In genomic region chr11:67507891-67508485, GRCh38 we compare ENCODE assay signal across 1 cellular context.
TF ChIP-seq lines count a peak whose summit lies in the region.

A gene with protein sequence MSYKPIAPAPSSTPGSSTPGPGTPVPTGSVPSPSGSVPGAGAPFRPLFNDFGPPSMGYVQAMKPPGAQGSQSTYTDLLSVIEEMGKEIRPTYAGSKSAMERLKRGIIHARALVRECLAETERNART (minus strand): TSS chr11:67508162. CDS start chr11:67508082, 80 bp downstream.

TF ChIP-seq in WTC11, 78 proteins besides CTCF, POLR2A, EP300 and RAD21 (continued from another document):
- TF ChIP-seq ZNF425 (CRISPR knock-in tag; conservative IDR thresholded peaks at IDR 0.05) (no peak), OVOL2 (CRISPR knock-in tag; IDR thresholded peaks at IDR 0.05; ENCODE audit: borderline replicate concordance) (no peak), IRF1 (CRISPR knock-in tag; IDR thresholded peaks at IDR 0.05) (no peak), ELF4 (CRISPR knock-in tag; IDR thresholded peaks at IDR 0.05; ENCODE audit: low read depth) (no peak), FOXP1 (CRISPR knock-in tag; IDR thresholded peaks at IDR 0.05; ENCODE audit: borderline replicate concordance) (no peak), ZNF416 (CRISPR knock-in tag; IDR thresholded peaks at IDR 0.05) (no peak), CREB1 (CRISPR knock-in tag; IDR thresholded peaks at IDR 0.05) (no peak), ZNF423 (CRISPR knock-in tag; IDR thresholded peaks at IDR 0.05) (peak; percentile 71), ETV6 (CRISPR knock-in tag; IDR thresholded peaks at IDR 0.05) (no peak; the same call in none of the 2 replicates), GTF2I (CRISPR knock-in tag; conservative IDR thresholded peaks at IDR 0.05) (peak; percentile 100), ERG (CRISPR knock-in tag; IDR thresholded peaks at IDR 0.05) (no peak), ZNF281 (CRISPR knock-in tag; IDR thresholded peaks at IDR 0.05) (no peak), FOXK1 (CRISPR knock-in tag; IDR thresholded peaks at IDR 0.05) (peak; percentile 69), TEAD4 (CRISPR knock-in tag; IDR thresholded peaks at IDR 0.05) (no peak), RORB (CRISPR knock-in tag; IDR thresholded peaks at IDR 0.05) (0 out of 2 replicates have a peak, but pooled peaks have one; percentile 33), JUN (CRISPR knock-in tag; IDR thresholded peaks at IDR 0.05) (no peak)
- TF ChIP-seq, protein P1, sequence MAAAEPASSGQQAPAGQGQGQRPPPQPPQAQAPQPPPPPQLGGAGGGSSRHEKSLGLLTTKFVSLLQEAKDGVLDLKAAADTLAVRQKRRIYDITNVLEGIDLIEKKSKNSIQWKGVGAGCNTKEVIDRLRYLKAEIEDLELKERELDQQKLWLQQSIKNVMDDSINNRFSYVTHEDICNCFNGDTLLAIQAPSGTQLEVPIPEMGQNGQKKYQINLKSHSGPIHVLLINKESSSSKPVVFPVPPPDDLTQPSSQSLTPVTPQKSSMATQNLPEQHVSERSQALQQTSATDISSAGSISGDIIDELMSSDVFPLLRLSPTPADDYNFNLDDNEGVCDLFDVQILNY (CRISPR knock-in tag; IDR thresholded peaks at IDR 0.05) = no peak
- TF ChIP-seq, protein P2, sequence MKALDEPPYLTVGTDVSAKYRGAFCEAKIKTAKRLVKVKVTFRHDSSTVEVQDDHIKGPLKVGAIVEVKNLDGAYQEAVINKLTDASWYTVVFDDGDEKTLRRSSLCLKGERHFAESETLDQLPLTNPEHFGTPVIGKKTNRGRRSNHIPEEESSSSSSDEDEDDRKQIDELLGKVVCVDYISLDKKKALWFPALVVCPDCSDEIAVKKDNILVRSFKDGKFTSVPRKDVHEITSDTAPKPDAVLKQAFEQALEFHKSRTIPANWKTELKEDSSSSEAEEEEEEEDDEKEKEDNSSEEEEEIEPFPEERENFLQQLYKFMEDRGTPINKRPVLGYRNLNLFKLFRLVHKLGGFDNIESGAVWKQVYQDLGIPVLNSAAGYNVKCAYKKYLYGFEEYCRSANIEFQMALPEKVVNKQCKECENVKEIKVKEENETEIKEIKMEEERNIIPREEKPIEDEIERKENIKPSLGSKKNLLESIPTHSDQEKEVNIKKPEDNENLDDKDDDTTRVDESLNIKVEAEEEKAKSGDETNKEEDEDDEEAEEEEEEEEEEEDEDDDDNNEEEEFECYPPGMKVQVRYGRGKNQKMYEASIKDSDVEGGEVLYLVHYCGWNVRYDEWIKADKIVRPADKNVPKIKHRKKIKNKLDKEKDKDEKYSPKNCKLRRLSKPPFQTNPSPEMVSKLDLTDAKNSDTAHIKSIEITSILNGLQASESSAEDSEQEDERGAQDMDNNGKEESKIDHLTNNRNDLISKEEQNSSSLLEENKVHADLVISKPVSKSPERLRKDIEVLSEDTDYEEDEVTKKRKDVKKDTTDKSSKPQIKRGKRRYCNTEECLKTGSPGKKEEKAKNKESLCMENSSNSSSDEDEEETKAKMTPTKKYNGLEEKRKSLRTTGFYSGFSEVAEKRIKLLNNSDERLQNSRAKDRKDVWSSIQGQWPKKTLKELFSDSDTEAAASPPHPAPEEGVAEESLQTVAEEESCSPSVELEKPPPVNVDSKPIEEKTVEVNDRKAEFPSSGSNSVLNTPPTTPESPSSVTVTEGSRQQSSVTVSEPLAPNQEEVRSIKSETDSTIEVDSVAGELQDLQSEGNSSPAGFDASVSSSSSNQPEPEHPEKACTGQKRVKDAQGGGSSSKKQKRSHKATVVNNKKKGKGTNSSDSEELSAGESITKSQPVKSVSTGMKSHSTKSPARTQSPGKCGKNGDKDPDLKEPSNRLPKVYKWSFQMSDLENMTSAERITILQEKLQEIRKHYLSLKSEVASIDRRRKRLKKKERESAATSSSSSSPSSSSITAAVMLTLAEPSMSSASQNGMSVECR (CRISPR knock-in tag; IDR thresholded peaks at IDR 0.05; ENCODE audit: borderline replicate concordance) = no peak
- TF ChIP-seq, protein P3, sequence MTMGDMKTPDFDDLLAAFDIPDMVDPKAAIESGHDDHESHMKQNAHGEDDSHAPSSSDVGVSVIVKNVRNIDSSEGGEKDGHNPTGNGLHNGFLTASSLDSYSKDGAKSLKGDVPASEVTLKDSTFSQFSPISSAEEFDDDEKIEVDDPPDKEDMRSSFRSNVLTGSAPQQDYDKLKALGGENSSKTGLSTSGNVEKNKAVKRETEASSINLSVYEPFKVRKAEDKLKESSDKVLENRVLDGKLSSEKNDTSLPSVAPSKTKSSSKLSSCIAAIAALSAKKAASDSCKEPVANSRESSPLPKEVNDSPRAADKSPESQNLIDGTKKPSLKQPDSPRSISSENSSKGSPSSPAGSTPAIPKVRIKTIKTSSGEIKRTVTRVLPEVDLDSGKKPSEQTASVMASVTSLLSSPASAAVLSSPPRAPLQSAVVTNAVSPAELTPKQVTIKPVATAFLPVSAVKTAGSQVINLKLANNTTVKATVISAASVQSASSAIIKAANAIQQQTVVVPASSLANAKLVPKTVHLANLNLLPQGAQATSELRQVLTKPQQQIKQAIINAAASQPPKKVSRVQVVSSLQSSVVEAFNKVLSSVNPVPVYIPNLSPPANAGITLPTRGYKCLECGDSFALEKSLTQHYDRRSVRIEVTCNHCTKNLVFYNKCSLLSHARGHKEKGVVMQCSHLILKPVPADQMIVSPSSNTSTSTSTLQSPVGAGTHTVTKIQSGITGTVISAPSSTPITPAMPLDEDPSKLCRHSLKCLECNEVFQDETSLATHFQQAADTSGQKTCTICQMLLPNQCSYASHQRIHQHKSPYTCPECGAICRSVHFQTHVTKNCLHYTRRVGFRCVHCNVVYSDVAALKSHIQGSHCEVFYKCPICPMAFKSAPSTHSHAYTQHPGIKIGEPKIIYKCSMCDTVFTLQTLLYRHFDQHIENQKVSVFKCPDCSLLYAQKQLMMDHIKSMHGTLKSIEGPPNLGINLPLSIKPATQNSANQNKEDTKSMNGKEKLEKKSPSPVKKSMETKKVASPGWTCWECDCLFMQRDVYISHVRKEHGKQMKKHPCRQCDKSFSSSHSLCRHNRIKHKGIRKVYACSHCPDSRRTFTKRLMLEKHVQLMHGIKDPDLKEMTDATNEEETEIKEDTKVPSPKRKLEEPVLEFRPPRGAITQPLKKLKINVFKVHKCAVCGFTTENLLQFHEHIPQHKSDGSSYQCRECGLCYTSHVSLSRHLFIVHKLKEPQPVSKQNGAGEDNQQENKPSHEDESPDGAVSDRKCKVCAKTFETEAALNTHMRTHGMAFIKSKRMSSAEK (CRISPR knock-in tag; IDR thresholded peaks at IDR 0.05; ENCODE audit: borderline replicate concordance) = no peak
- TF ChIP-seq, protein P4, sequence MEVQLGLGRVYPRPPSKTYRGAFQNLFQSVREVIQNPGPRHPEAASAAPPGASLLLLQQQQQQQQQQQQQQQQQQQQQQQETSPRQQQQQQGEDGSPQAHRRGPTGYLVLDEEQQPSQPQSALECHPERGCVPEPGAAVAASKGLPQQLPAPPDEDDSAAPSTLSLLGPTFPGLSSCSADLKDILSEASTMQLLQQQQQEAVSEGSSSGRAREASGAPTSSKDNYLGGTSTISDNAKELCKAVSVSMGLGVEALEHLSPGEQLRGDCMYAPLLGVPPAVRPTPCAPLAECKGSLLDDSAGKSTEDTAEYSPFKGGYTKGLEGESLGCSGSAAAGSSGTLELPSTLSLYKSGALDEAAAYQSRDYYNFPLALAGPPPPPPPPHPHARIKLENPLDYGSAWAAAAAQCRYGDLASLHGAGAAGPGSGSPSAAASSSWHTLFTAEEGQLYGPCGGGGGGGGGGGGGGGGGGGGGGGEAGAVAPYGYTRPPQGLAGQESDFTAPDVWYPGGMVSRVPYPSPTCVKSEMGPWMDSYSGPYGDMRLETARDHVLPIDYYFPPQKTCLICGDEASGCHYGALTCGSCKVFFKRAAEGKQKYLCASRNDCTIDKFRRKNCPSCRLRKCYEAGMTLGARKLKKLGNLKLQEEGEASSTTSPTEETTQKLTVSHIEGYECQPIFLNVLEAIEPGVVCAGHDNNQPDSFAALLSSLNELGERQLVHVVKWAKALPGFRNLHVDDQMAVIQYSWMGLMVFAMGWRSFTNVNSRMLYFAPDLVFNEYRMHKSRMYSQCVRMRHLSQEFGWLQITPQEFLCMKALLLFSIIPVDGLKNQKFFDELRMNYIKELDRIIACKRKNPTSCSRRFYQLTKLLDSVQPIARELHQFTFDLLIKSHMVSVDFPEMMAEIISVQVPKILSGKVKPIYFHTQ (CRISPR knock-in tag; IDR thresholded peaks at IDR 0.05) = no peak
